Comparison of ENCODE assay signal across 1 cellular context in the genomic region with DNA sequence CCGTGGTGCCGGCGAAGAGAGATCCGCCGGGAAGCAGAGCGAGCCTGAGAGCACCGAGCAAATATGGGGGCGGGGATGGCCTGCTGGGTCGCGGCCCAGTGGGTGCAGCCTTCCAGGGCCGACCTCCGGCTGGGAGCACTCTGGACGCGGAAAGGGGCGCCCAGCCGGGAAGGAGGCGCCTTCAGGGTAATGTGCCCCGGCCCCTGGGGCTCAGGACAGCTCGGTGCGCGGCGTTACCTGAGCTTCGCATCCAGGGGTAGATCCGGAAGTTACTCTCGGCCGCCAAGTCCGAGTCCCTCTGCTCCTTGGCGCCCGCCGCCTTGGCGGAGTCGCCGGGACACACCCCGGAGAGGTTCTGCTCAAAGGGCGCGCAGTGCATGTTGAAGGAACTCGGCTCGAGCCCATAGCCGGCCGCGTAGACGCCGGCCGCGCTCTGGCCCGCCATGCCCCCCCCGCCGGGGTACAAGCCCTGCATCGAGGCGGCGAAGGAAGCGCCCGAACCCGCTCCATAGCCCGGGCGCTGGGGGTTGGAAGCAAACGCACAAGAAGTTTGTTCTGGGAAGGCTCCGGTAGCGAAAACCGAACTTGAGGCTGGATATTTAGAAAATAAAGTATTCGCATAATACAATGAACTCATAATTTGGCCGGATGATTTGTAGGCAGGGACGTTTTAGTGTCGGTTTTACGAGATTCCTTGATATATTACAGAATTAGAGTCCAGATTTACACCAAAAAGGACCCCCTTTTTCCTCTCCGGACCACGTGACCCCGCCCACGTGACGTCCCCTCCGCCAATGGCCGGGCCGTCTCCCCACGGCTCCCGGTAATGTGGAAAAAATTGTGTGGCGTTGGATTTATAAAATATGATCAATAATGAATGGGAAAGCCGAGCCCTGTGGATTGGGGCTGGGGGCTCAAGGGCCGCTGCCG.
TF ChIP-seq lines count a peak whose summit lies in the region.

A gene (minus strand): TSS at position 736 of the 930 bp plus-strand sequence. CDS start 99 bp downstream, at position 637.

TF ChIP-seq in A549, 52 proteins besides CTCF, POLR2A, EP300 and RAD21 (continued from another document):
- TF ChIP-seq, protein P1, sequence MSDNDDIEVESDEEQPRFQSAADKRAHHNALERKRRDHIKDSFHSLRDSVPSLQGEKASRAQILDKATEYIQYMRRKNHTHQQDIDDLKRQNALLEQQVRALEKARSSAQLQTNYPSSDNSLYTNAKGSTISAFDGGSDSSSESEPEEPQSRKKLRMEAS (IDR thresholded peaks at IDR 0.05): peak; percentile 78
- TF ChIP-seq ZFP36 (IDR thresholded peaks at IDR 0.05; ENCODE audit: borderline replicate concordance, partially characterized antibody): no peak
- TF ChIP-seq, protein P2, sequence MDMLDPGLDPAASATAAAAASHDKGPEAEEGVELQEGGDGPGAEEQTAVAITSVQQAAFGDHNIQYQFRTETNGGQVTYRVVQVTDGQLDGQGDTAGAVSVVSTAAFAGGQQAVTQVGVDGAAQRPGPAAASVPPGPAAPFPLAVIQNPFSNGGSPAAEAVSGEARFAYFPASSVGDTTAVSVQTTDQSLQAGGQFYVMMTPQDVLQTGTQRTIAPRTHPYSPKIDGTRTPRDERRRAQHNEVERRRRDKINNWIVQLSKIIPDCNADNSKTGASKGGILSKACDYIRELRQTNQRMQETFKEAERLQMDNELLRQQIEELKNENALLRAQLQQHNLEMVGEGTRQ (IDR thresholded peaks at IDR 0.05): peak; percentile 100
